ENCODE assay signal across 1 cellular context in genomic region chr1:27508139-27508665, GRCh38.
TF ChIP-seq lines count a peak whose summit lies in the region.

No MANE protein-coding gene starts in this region.

TF ChIP-seq in HepG2, 621 proteins besides CTCF, POLR2A, EP300 and RAD21 (continued from another document and continues in another):
- TF ChIP-seq ZNF280D (CRISPR knock-in tag; IDR thresholded peaks at IDR 0.05): no peak
- no peak for TF ChIP-seq REL (CRISPR knock-in tag; conservative IDR thresholded peaks at IDR 0.05)
- TF ChIP-seq TBP (CRISPR knock-in tag; IDR thresholded peaks at IDR 0.05): no peak
- TF ChIP-seq ZNF562 (CRISPR knock-in tag; IDR thresholded peaks at IDR 0.05; ENCODE audit: borderline replicate concordance): no peak
- no peak for TF ChIP-seq LRRFIP1 (CRISPR knock-in tag; conservative IDR thresholded peaks at IDR 0.05)
- TF ChIP-seq KDM1A (CRISPR knock-in tag; IDR thresholded peaks at IDR 0.05): peak; percentile 96
- TF ChIP-seq MIXL1 (CRISPR knock-in tag; IDR thresholded peaks at IDR 0.05): no peak
- peak; percentile 45; the same call in 1 of the 2 replicates for TF ChIP-seq SAP130 (CRISPR knock-in tag; IDR thresholded peaks at IDR 0.05; ENCODE audit: low read depth)
- TF ChIP-seq TEAD3 (CRISPR knock-in tag; optimal IDR thresholded peaks at IDR 0.05; ENCODE audit: borderline replicate concordance): peak; percentile 26
- peak; percentile 41; the same call in 1 of the 2 replicates for TF ChIP-seq ZNF768 (CRISPR knock-in tag; IDR thresholded peaks at IDR 0.05)
- peak; percentile 45; the same call in 1 of the 2 replicates for TF ChIP-seq STAG1 (CRISPR knock-in tag; IDR thresholded peaks at IDR 0.05)
- TF ChIP-seq NBN (conservative IDR thresholded peaks at IDR 0.05): no peak
- TF ChIP-seq ADNP (CRISPR knock-in tag; IDR thresholded peaks at IDR 0.05): peak; percentile 78; the same call in 1 of the 2 replicates
- 0 out of 2 replicates have a peak, but pooled peaks have one; percentile 7 for TF ChIP-seq CEBPG (CRISPR knock-in tag; IDR thresholded peaks at IDR 0.05)
- TF ChIP-seq GATAD1 (CRISPR knock-in tag; IDR thresholded peaks at IDR 0.05): 0 out of 2 replicates have a peak, but pooled peaks have one; percentile 26
- no peak for TF ChIP-seq ZNF253 (CRISPR knock-in tag; IDR thresholded peaks at IDR 0.05; ENCODE audit: borderline replicate concordance)
- no peak for TF ChIP-seq ZNF20 (CRISPR knock-in tag; IDR thresholded peaks at IDR 0.05)
- TF ChIP-seq TSC22D2 (CRISPR knock-in tag; IDR thresholded peaks at IDR 0.05; ENCODE audit: borderline replicate concordance): 0 out of 2 replicates have a peak, but pooled peaks have one; percentile 47
- no peak for TF ChIP-seq TBX3 (IDR thresholded peaks at IDR 0.05; ENCODE audit: borderline replicate concordance)
- TF ChIP-seq RXRB (CRISPR knock-in tag; IDR thresholded peaks at IDR 0.05; ENCODE audit: borderline replicate concordance): 0 out of 2 replicates have a peak, but pooled peaks have one; percentile 41
- TF ChIP-seq ZNF749 (CRISPR knock-in tag; IDR thresholded peaks at IDR 0.05; ENCODE audit: borderline replicate concordance): no peak
- no peak for TF ChIP-seq YY1 (IDR thresholded peaks at IDR 0.05; ENCODE audit: insufficient read depth, insufficient replicate concordance, low read depth, low read length)
- TF ChIP-seq BCL3 (CRISPR knock-in tag; IDR thresholded peaks at IDR 0.05): no peak
- TF ChIP-seq PATZ1 (CRISPR knock-in tag; IDR thresholded peaks at IDR 0.05): peak; percentile 43; the same call in 1 of the 2 replicates
- TF ChIP-seq ZBTB26 (CRISPR knock-in tag; IDR thresholded peaks at IDR 0.05; ENCODE audit: borderline replicate concordance): 0 out of 2 replicates have a peak, but pooled peaks have one; percentile 56
- no peak for TF ChIP-seq NR0B2 (CRISPR knock-in tag; IDR thresholded peaks at IDR 0.05)
- TF ChIP-seq HMG20B (CRISPR knock-in tag; conservative IDR thresholded peaks at IDR 0.05): no peak
- TF ChIP-seq ETS1 (CRISPR knock-in tag; IDR thresholded peaks at IDR 0.05): no peak
- no peak for TF ChIP-seq ZNF83 (CRISPR knock-in tag; IDR thresholded peaks at IDR 0.05; ENCODE audit: borderline replicate concordance)
- TF ChIP-seq ZNF510 (CRISPR knock-in tag; IDR thresholded peaks at IDR 0.05; ENCODE audit: low read depth): no peak
- TF ChIP-seq ZSCAN21 (CRISPR knock-in tag; IDR thresholded peaks at IDR 0.05; ENCODE audit: borderline replicate concordance): no peak
- TF ChIP-seq ZNF780A (CRISPR knock-in tag; IDR thresholded peaks at IDR 0.05): no peak
- TF ChIP-seq ZNF205 (CRISPR knock-in tag; IDR thresholded peaks at IDR 0.05): peak; percentile 97
- no peak for TF ChIP-seq ZFP91 (CRISPR knock-in tag; IDR thresholded peaks at IDR 0.05; ENCODE audit: borderline replicate concordance)
- no peak for TF ChIP-seq ZHX2 (IDR thresholded peaks at IDR 0.05; ENCODE audit: low read depth)
- TF ChIP-seq ZHX2 (CRISPR knock-in tag; IDR thresholded peaks at IDR 0.05; ENCODE audit: borderline replicate concordance): no peak
- TF ChIP-seq FOXA1 (IDR thresholded peaks at IDR 0.05): no peak
- 0 out of 2 replicates have a peak, but pooled peaks have one; percentile 5 for TF ChIP-seq FOXA1 (CRISPR knock-in tag; IDR thresholded peaks at IDR 0.05)
- TF ChIP-seq ZNF737 (CRISPR knock-in tag; IDR thresholded peaks at IDR 0.05; ENCODE audit: borderline replicate concordance): no peak
- TF ChIP-seq SMC3 (IDR thresholded peaks at IDR 0.05; ENCODE audit: low read length): peak; percentile 44; the same call in 1 of the 2 replicates
- no peak for TF ChIP-seq FOXO1 (CRISPR knock-in tag; IDR thresholded peaks at IDR 0.05)
- 0 out of 2 replicates have a peak, but pooled peaks have one; percentile 23 for TF ChIP-seq KDM3A (CRISPR knock-in tag; IDR thresholded peaks at IDR 0.05; ENCODE audit: low read depth)
- TF ChIP-seq ZNF264 (CRISPR knock-in tag; IDR thresholded peaks at IDR 0.05): peak; percentile 94
- TF ChIP-seq CHD4 (IDR thresholded peaks at IDR 0.05; ENCODE audit: borderline replicate concordance, low read length): peak; percentile 64; the same call in 1 of the 2 replicates
- no peak for TF ChIP-seq PAX8 (CRISPR knock-in tag; IDR thresholded peaks at IDR 0.05; ENCODE audit: borderline replicate concordance)
- no peak for TF ChIP-seq ZMYM2 (CRISPR knock-in tag; IDR thresholded peaks at IDR 0.05)
